Comparison of ENCODE assay signal across 22 cellular contexts in the genomic region with DNA sequence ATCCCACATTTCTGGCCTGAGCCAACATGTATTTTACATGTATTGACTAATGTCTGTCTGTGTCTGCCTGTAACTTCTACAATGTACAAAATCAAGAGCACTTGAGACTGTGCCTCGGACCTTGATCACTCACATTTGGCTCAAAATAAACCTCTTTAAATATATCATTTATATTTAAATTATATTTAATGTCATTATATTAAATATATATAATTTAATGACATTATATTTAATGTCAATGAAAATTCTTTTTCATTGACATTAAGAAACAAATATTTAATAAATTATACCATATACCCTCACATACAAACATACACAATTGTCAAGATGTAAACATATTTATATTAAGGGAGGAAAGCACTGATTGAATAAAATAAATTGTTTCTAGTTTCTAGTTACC.
A peak's percentile ranks its signal among the peaks of the same experiment; 100 is the strongest.
DNase-seq lines count a peak whose midpoint lies in the region; ATAC-seq, FAIRE-seq and TF ChIP-seq lines count a peak whose summit lies in the region.
"Had no signal": no experiment of that assay in that cellular context is flagged by ENCODE, and none has a peak within 500 bp of the region (broad histone marks: within the 10 kb centered on the region; RNA-seq: fewer than 3 reads in every experiment).

No MANE protein-coding gene starts in this region.

- H3K27me3 ChIP-seq in endodermal cell (ENCODE audit: control insufficient read depth, insufficient read depth, low read length, poor library complexity, severe bottlenecking), result no peaks in the 10 kb centered on the region
- H3K27me3 ChIP-seq: BLaER1 had no signal

- H3K4me1 ChIP-seq in endodermal cell (ENCODE audit: control insufficient read depth, insufficient read depth, low read length) (no peaks in the 10 kb centered on the region), kidney (ENCODE audit: control insufficient read depth in 1 of 2, insufficient read depth in 1 of 2, low read depth in 1 of 2, low read length in 2 of 2) (no peaks in the 10 kb centered on the region)
- H3K4me1 ChIP-seq: BLaER1, Caco-2, HAP-1 had no signal

- intact Hi-C loops in kidney (cut with DNase I), result no loop called here

- H3K36me3 ChIP-seq in endodermal cell (ENCODE audit: control insufficient read depth, insufficient read depth, low read length) (no peaks in the 10 kb centered on the region), kidney (ENCODE audit: control insufficient read depth in 1 of 2, insufficient read depth in 2 of 2, low read length in 2 of 2) (no peaks in the 10 kb centered on the region)
- H3K36me3 ChIP-seq: BLaER1, HAP-1 had no signal

- no peaks in the 10 kb centered on the region for H3K27me3 Mint-ChIP-seq in endodermal cell (ENCODE audit: insufficient read depth)
- H3K27me3 Mint-ChIP-seq in effector memory CD8-positive, alpha-beta T cell, result no peaks in the 10 kb centered on the region
- H3K27me3 Mint-ChIP-seq: B cell; CD4-positive, CD25-positive, alpha-beta regulatory T cell had no signal

- WGBS in endodermal cell (ENCODE audit: insufficient coverage in 1 of 2, insufficient read length in 1 of 2), 2 experiments, result no CpG with 5 or more reads among the region's 1 CpG

- no peak for DNase-seq in RCC 7860 (ENCODE audit: low spot score)
- no peak for DNase-seq in endodermal cell
- no peak for DNase-seq in kidney
- DNase-seq in NCI-H1048 (lab: John Stamatoyannopoulos, UW), result no peak
- no peak for DNase-seq in effector memory CD8-positive, alpha-beta T cell
- DNase-seq: Caco-2; CD4-positive, CD25-positive, alpha-beta regulatory T cell; CD8-positive, alpha-beta T cell; DMS153; DND-41; GDM1; HFFc6 had no signal

- peak; percentile 62 for FAIRE-seq in RCC 7860 (lab: Jason Lieb, UNC)
- FAIRE-seq in kidney (lab: Jason Lieb, UNC), result peak; percentile 44
- FAIRE-seq: GM12878, GM19239, H54 had no signal

- no peaks in the 10 kb centered on the region for H3K36me3 Mint-ChIP-seq in endodermal cell (ENCODE audit: low read depth)
- H3K36me3 Mint-ChIP-seq in effector memory CD8-positive, alpha-beta T cell (ENCODE audit: insufficient read depth), result no peaks in the 10 kb centered on the region
- H3K36me3 Mint-ChIP-seq: CD4-positive, CD25-positive, alpha-beta regulatory T cell; CD8-positive, alpha-beta T cell had no signal

- H3K9me3 ChIP-seq in endodermal cell (ENCODE audit: control insufficient read depth, low read length) (peaks cover 62% of the 10 kb centered on the region), kidney (ENCODE audit: control insufficient read depth in 1 of 2, low read length in 2 of 2) (no peaks in the 10 kb centered on the region)
- H3K9me3 ChIP-seq: Caco-2, HAP-1 had no signal

- peak overlapping the region; percentile 28 for H3K4me3 ChIP-seq in endodermal cell (ENCODE audit: low read length)
- H3K4me3 ChIP-seq in kidney (ENCODE audit: low read length in 2 of 2), result no peak overlapping the region
- H3K4me3 ChIP-seq: BLaER1, GM12878, GM23338, HAP-1 had no signal

- no peak overlapping the region for H3K27ac Mint-ChIP-seq in endodermal cell
- H3K27ac Mint-ChIP-seq in effector memory CD8-positive, alpha-beta T cell, result no peak overlapping the region
- H3K27ac Mint-ChIP-seq: B cell; CD4-positive, CD25-positive, alpha-beta regulatory T cell; CD8-positive, alpha-beta T cell; GM23338; HFFc6 had no signal

- TF ChIP-seq CTCF in endodermal cell (conservative IDR thresholded peaks at IDR 0.05) (no peak), kidney (IDR thresholded peaks at IDR 0.05; ENCODE audit: borderline replicate concordance, extremely low read depth, insufficient read depth) (no peak)

- H3K9ac ChIP-seq in endodermal cell (ENCODE audit: extremely low read depth, low read length, poor library complexity, severe bottlenecking) (no peak overlapping the region), kidney (ENCODE audit: low read length in 2 of 2) (no peak overlapping the region)
- H3K9ac ChIP-seq: BLaER1 had no signal

- no peak overlapping the region for H3K27ac ChIP-seq in endodermal cell (ENCODE audit: low read depth, low read length)
- H3K27ac ChIP-seq in kidney (ENCODE audit: low read depth in 2 of 2, low read length in 2 of 2), result no peak overlapping the region
- H3K27ac ChIP-seq: BLaER1, C4-2B had no signal

- ATAC-seq in GM19397 (IDR thresholded peaks at IDR 0.05; ENCODE audit: unreplicated experiment) (no peak), HG03196 (IDR thresholded peaks at IDR 0.05; ENCODE audit: unreplicated experiment) (no peak)
- ATAC-seq in effector memory CD8-positive, alpha-beta T cell (replicated peaks), result no peak
- ATAC-seq: CD8-positive, alpha-beta T cell; GM12878; GM23338 had no signal

- no peaks in the 10 kb centered on the region for H3K4me1 Mint-ChIP-seq in endodermal cell
- H3K4me1 Mint-ChIP-seq in effector memory CD8-positive, alpha-beta T cell (ENCODE audit: low read depth in 2 of 2), result no peaks in the 10 kb centered on the region
- H3K4me1 Mint-ChIP-seq: B cell; CD4-positive, CD25-positive, alpha-beta regulatory T cell; GM23338 had no signal

- no peak overlapping the region for H3K4me3 Mint-ChIP-seq in endodermal cell
- H3K4me3 Mint-ChIP-seq in effector memory CD8-positive, alpha-beta T cell, result no peak overlapping the region
- H3K4me3 Mint-ChIP-seq: B cell; CD4-positive, CD25-positive, alpha-beta regulatory T cell; CD8-positive, alpha-beta T cell; GM23338; HFFc6 had no signal

- peaks cover 16% of the 10 kb centered on the region for H3K9me3 Mint-ChIP-seq in endodermal cell
- H3K9me3 Mint-ChIP-seq in effector memory CD8-positive, alpha-beta T cell, result peaks cover 4 to 26% of the 10 kb centered on the region in 2 donors
- H3K9me3 Mint-ChIP-seq: GM23338 had no signal
